In the genomic region with DNA sequence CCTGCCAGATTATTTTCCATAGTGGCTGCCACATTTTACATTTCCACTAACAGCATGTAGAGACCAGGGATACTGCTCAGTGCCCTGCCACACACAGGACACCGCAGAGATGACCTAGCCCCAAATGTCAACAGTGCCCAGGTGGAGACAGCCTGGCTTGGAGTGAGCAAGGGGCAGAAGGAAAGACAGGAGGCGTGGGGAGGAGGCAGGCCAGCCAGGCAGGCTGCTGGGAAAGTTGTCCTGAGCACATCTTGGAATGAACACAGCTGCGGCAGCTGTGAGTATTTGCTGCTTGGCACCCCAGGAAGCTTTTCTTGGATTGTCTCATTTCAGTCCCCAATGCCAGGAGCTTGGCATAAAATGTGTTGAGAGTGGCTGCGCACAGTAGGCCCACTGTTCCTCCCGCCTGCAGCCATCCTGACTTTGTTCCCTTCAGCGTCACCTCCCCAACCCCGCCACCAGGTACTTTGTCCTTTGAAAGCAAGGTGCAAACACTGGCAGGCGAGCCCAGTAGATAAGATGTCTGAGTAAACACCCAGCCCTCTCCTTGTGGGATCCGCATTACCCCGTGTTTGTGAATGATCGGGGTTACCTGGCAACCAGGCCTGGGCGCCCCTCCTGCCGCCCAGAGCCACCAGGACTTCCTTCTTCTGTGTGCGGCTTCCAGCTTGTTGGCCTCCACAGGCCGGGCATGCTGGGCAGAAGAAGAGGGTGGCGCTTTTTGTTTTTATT, we compare ENCODE assay signal across 1 cellular context.
TF ChIP-seq lines count a peak whose summit lies in the region.

No MANE protein-coding gene starts in this region.

TF ChIP-seq in HepG2, 621 proteins besides CTCF, POLR2A, EP300 and RAD21 (continued from another document and continues in another):
- TF ChIP-seq, protein P1, sequence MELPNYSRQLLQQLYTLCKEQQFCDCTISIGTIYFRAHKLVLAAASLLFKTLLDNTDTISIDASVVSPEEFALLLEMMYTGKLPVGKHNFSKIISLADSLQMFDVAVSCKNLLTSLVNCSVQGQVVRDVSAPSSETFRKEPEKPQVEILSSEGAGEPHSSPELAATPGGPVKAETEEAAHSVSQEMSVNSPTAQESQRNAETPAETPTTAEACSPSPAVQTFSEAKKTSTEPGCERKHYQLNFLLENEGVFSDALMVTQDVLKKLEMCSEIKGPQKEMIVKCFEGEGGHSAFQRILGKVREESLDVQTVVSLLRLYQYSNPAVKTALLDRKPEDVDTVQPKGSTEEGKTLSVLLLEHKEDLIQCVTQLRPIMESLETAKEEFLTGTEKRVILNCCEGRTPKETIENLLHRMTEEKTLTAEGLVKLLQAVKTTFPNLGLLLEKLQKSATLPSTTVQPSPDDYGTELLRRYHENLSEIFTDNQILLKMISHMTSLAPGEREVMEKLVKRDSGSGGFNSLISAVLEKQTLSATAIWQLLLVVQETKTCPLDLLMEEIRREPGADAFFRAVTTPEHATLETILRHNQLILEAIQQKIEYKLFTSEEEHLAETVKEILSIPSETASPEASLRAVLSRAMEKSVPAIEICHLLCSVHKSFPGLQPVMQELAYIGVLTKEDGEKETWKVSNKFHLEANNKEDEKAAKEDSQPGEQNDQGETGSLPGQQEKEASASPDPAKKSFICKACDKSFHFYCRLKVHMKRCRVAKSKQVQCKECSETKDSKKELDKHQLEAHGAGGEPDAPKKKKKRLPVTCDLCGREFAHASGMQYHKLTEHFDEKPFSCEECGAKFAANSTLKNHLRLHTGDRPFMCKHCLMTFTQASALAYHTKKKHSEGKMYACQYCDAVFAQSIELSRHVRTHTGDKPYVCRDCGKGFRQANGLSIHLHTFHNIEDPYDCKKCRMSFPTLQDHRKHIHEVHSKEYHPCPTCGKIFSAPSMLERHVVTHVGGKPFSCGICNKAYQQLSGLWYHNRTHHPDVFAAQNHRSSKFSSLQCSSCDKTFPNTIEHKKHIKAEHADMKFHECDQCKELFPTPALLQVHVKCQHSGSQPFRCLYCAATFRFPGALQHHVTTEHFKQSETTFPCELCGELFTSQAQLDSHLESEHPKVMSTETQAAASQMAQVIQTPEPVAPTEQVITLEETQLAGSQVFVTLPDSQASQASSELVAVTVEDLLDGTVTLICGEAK (IDR thresholded peaks at IDR 0.05) = no peak
- TF ChIP-seq, protein P1 (CRISPR knock-in tag; IDR thresholded peaks at IDR 0.05) = no peak; the same call in 1 of the 2 replicates
- no peak for TF ChIP-seq ZNF234 (CRISPR knock-in tag; conservative IDR thresholded peaks at IDR 0.05)
- no peak for TF ChIP-seq ZNF672 (CRISPR knock-in tag; IDR thresholded peaks at IDR 0.05)
- TF ChIP-seq TARDBP (CRISPR knock-in tag; IDR thresholded peaks at IDR 0.05) = peak; percentile 48; the same call in 1 of the 2 replicates
- peak; percentile 26; the same call in 1 of the 2 replicates for TF ChIP-seq KDM6A (CRISPR knock-in tag; IDR thresholded peaks at IDR 0.05; ENCODE audit: low read depth)
- TF ChIP-seq, protein P2, sequence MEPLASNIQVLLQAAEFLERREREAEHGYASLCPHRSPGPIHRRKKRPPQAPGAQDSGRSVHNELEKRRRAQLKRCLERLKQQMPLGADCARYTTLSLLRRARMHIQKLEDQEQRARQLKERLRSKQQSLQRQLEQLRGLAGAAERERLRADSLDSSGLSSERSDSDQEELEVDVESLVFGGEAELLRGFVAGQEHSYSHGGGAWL (CRISPR knock-in tag; IDR thresholded peaks at IDR 0.05) = no peak
- peak; percentile 81; the same call in 1 of the 2 replicates for TF ChIP-seq TBX2 (CRISPR knock-in tag; IDR thresholded peaks at IDR 0.05; ENCODE audit: borderline replicate concordance)
- TF ChIP-seq, protein P3, sequence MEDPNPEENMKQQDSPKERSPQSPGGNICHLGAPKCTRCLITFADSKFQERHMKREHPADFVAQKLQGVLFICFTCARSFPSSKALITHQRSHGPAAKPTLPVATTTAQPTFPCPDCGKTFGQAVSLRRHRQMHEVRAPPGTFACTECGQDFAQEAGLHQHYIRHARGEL (CRISPR knock-in tag; IDR thresholded peaks at IDR 0.05) = no peak
- TF ChIP-seq CHD2 (IDR thresholded peaks at IDR 0.05; ENCODE audit: low read depth, low read length) = no peak
- no peak for TF ChIP-seq FIP1L1 (IDR thresholded peaks at IDR 0.05; ENCODE audit: borderline replicate concordance, insufficient read depth, low read depth, low read length)
- TF ChIP-seq FOSL2 (CRISPR knock-in tag; IDR thresholded peaks at IDR 0.05) = peak; percentile 48; the same call in 1 of the 2 replicates
- TF ChIP-seq RFXANK (CRISPR knock-in tag; IDR thresholded peaks at IDR 0.05) = no peak
- no peak for TF ChIP-seq ZNF660 (CRISPR knock-in tag; IDR thresholded peaks at IDR 0.05; ENCODE audit: borderline replicate concordance, low read depth)
- no peak for TF ChIP-seq NPAS2 (CRISPR knock-in tag; IDR thresholded peaks at IDR 0.05; ENCODE audit: borderline replicate concordance)
- TF ChIP-seq, protein P4, sequence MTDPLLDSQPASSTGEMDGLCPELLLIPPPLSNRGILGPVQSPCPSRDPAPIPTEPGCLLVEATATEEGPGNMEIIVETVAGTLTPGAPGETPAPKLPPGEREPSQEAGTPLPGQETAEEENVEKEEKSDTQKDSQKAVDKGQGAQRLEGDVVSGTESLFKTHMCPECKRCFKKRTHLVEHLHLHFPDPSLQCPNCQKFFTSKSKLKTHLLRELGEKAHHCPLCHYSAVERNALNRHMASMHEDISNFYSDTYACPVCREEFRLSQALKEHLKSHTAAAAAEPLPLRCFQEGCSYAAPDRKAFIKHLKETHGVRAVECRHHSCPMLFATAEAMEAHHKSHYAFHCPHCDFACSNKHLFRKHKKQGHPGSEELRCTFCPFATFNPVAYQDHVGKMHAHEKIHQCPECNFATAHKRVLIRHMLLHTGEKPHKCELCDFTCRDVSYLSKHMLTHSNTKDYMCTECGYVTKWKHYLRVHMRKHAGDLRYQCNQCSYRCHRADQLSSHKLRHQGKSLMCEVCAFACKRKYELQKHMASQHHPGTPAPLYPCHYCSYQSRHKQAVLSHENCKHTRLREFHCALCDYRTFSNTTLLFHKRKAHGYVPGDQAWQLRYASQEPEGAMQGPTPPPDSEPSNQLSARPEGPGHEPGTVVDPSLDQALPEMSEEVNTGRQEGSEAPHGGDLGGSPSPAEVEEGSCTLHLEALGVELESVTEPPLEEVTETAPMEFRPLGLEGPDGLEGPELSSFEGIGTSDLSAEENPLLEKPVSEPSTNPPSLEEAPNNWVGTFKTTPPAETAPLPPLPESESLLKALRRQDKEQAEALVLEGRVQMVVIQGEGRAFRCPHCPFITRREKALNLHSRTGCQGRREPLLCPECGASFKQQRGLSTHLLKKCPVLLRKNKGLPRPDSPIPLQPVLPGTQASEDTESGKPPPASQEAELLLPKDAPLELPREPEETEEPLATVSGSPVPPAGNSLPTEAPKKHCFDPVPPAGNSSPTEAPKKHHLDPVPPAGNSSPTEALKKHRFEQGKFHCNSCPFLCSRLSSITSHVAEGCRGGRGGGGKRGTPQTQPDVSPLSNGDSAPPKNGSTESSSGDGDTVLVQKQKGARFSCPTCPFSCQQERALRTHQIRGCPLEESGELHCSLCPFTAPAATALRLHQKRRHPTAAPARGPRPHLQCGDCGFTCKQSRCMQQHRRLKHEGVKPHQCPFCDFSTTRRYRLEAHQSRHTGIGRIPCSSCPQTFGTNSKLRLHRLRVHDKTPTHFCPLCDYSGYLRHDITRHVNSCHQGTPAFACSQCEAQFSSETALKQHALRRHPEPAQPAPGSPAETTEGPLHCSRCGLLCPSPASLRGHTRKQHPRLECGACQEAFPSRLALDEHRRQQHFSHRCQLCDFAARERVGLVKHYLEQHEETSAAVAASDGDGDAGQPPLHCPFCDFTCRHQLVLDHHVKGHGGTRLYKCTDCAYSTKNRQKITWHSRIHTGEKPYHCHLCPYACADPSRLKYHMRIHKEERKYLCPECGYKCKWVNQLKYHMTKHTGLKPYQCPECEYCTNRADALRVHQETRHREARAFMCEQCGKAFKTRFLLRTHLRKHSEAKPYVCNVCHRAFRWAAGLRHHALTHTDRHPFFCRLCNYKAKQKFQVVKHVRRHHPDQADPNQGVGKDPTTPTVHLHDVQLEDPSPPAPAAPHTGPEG (CRISPR knock-in tag; IDR thresholded peaks at IDR 0.05) = no peak
- TF ChIP-seq, protein P5, sequence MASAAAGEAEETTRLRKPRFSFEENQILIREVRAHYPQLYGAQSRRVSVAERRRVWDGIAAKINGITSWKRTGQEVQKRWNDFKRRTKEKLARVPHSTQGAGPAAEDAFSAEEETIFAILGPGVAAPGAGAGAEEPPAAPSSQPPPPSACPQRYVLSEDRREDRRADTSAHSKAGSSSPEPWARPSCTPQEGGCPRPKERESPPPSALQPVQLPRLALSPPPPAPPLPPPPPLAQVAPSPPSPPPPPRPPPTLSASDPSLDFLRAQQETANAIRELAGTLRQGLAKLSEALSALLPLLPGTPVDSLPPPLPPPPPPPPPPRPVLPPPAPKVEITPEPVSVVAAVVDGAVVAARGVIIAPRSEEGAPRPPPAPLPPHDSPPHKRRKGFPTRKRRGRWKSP (CRISPR knock-in tag; IDR thresholded peaks at IDR 0.05) = no peak
- TF ChIP-seq, protein P6, sequence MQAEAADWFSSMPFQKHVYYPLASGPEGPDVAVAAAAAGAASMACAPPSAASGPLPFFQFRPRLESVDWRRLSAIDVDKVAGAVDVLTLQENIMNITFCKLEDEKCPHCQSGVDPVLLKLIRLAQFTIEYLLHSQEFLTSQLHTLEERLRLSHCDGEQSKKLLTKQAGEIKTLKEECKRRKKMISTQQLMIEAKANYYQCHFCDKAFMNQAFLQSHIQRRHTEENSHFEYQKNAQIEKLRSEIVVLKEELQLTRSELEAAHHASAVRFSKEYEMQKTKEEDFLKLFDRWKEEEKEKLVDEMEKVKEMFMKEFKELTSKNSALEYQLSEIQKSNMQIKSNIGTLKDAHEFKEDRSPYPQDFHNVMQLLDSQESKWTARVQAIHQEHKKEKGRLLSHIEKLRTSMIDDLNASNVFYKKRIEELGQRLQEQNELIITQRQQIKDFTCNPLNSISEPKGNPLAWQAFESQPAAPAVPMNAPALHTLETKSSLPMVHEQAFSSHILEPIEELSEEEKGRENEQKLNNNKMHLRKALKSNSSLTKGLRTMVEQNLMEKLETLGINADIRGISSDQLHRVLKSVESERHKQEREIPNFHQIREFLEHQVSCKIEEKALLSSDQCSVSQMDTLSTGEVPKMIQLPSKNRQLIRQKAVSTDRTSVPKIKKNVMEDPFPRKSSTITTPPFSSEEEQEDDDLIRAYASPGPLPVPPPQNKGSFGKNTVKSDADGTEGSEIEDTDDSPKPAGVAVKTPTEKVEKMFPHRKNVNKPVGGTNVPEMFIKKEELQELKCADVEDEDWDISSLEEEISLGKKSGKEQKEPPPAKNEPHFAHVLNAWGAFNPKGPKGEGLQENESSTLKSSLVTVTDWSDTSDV (CRISPR knock-in tag; IDR thresholded peaks at IDR 0.05) = no peak
- TF ChIP-seq, protein P7, sequence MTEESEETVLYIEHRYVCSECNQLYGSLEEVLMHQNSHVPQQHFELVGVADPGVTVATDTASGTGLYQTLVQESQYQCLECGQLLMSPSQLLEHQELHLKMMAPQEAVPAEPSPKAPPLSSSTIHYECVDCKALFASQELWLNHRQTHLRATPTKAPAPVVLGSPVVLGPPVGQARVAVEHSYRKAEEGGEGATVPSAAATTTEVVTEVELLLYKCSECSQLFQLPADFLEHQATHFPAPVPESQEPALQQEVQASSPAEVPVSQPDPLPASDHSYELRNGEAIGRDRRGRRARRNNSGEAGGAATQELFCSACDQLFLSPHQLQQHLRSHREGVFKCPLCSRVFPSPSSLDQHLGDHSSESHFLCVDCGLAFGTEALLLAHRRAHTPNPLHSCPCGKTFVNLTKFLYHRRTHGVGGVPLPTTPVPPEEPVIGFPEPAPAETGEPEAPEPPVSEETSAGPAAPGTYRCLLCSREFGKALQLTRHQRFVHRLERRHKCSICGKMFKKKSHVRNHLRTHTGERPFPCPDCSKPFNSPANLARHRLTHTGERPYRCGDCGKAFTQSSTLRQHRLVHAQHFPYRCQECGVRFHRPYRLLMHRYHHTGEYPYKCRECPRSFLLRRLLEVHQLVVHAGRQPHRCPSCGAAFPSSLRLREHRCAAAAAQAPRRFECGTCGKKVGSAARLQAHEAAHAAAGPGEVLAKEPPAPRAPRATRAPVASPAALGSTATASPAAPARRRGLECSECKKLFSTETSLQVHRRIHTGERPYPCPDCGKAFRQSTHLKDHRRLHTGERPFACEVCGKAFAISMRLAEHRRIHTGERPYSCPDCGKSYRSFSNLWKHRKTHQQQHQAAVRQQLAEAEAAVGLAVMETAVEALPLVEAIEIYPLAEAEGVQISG (CRISPR knock-in tag; IDR thresholded peaks at IDR 0.05) = no peak
- TF ChIP-seq FOXP1 (IDR thresholded peaks at IDR 0.05) = no peak
- peak; percentile 54 for TF ChIP-seq FOXP1 (CRISPR knock-in tag; IDR thresholded peaks at IDR 0.05)
- no peak for TF ChIP-seq HOXA5 (CRISPR knock-in tag; IDR thresholded peaks at IDR 0.05)
- TF ChIP-seq, protein P8, sequence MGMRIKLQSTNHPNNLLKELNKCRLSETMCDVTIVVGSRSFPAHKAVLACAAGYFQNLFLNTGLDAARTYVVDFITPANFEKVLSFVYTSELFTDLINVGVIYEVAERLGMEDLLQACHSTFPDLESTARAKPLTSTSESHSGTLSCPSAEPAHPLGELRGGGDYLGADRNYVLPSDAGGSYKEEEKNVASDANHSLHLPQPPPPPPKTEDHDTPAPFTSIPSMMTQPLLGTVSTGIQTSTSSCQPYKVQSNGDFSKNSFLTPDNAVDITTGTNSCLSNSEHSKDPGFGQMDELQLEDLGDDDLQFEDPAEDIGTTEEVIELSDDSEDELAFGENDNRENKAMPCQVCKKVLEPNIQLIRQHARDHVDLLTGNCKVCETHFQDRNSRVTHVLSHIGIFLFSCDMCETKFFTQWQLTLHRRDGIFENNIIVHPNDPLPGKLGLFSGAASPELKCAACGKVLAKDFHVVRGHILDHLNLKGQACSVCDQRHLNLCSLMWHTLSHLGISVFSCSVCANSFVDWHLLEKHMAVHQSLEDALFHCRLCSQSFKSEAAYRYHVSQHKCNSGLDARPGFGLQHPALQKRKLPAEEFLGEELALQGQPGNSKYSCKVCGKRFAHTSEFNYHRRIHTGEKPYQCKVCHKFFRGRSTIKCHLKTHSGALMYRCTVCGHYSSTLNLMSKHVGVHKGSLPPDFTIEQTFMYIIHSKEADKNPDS (CRISPR knock-in tag; IDR thresholded peaks at IDR 0.05) = no peak
- TF ChIP-seq PCBP2 (optimal IDR thresholded peaks at IDR 0.05; ENCODE audit: low read depth, low read length, poor library complexity, severe bottlenecking) = no peak
